ENCODE assay signal across 8 cellular contexts in genomic region chr3:57596495-57597239, GRCh38. TPM values are rescaled to one million over a fixed set of nuclear protein-coding genes. Genes with fewer than 3 reads are reported as not detected.
A peak's percentile ranks its signal among the peaks of the same experiment; 100 is the strongest.
DNase-seq lines count a peak whose midpoint lies in the region; ATAC-seq and TF ChIP-seq lines count a peak whose summit lies in the region.

No MANE protein-coding gene starts in this region.

- peak overlapping the region; percentile 90 for H3K9ac ChIP-seq in fibroblast of lung (ENCODE audit: insufficient read depth, low read length)

- H3K9me3 Mint-ChIP-seq in naive thymus-derived CD4-positive, alpha-beta T cell, result peaks cover 0 to 4% (median 0%) of the 10 kb centered on the region in 11 donors
- no peaks in the 10 kb centered on the region for H3K9me3 Mint-ChIP-seq in stimulated activated effector memory CD8-positive, alpha-beta T cell treated with anti-CD3 and anti-CD28 coated beads, Interleukin-12 subunit alpha, Interleukin-12 subunit beta, amount 100 ng/mL, for 72 hours

- peak overlapping the region; percentile 17 for H3K4me2 ChIP-seq in fibroblast of lung (ENCODE audit: extremely low read depth, insufficient read depth, low read length)

- peaks cover 0 to 10% (median 4%) of the 10 kb centered on the region in 5 donors for H3K36me3 Mint-ChIP-seq in naive thymus-derived CD4-positive, alpha-beta T cell
- H3K36me3 Mint-ChIP-seq in stimulated activated effector memory CD8-positive, alpha-beta T cell treated with anti-CD3 and anti-CD28 coated beads, Interleukin-12 subunit alpha, Interleukin-12 subunit beta, amount 100 ng/mL, for 72 hours, result peaks cover 69% of the 10 kb centered on the region

- ATAC-seq in HG02938 (IDR thresholded peaks at IDR 0.05; ENCODE audit: unreplicated experiment) (peak; percentile 11), HG03108 (IDR thresholded peaks at IDR 0.05; ENCODE audit: unreplicated experiment) (no peak)
- no peak for ATAC-seq in naive thymus-derived CD4-positive, alpha-beta T cell
- peak; percentile 5 for ATAC-seq in stimulated activated effector memory CD8-positive, alpha-beta T cell treated with anti-CD3 and anti-CD28 coated beads, Interleukin-12 subunit alpha, Interleukin-12 subunit beta, amount 100 ng/mL, for 72 hours

- CTCF ChIA-PET in naive thymus-derived CD4-positive, alpha-beta T cell (lab: Charles Lee), result interaction anchor here (0.7 to 1.4 kb wide), 7 partner anchors 10 to 229 kb away, joined by 3 to 5 read pairs (median 4); partner anchors contain the start of gene SLMAP

- no peaks in the 10 kb centered on the region for H3K27me3 Mint-ChIP-seq in naive thymus-derived CD4-positive, alpha-beta T cell

- no peak overlapping the region for H2AFZ ChIP-seq in fibroblast of lung (ENCODE audit: low read length)

- H3K4me3 Mint-ChIP-seq in naive thymus-derived CD4-positive, alpha-beta T cell, result peak overlapping the region; percentile 91 to 99 (median 98)
- peak overlapping the region; percentile 96 for H3K4me3 Mint-ChIP-seq in stimulated activated effector memory CD8-positive, alpha-beta T cell treated with anti-CD3 and anti-CD28 coated beads, Interleukin-12 subunit alpha, Interleukin-12 subunit beta, amount 100 ng/mL, for 72 hours

- DNase-seq in OCI-M1 (lab: John Stamatoyannopoulos, UW) (peak; percentile 81), fibroblast of lung (ENCODE audit: low read depth in 2 of 2) (peak; percentile 86 to 94)
- peak; percentile 33 to 49 for DNase-seq in activated T-helper 1 cell treated with anti-CD3 and anti-CD28 coated beads, Interleukin-2, amount 50 U/mL, for 16 hours (ENCODE audit: low read depth in 1 of 2, low spot score in 1 of 2)
- peak; percentile 23 to 71 (median 38) for DNase-seq in naive thymus-derived CD4-positive, alpha-beta T cell
- peak; percentile 29 to 77 for DNase-seq in stimulated activated effector memory CD8-positive, alpha-beta T cell treated with anti-CD3 and anti-CD28 coated beads, Interleukin-12 subunit alpha, Interleukin-12 subunit beta, amount 100 ng/mL, for 72 hours (ENCODE audit: low spot score in 2 of 2)

- POLR2A ChIA-PET in naive thymus-derived CD4-positive, alpha-beta T cell (lab: Charles Lee), result interaction anchor here (1.0 to 4.4 kb wide), 19 partner anchors 10 to 1037 kb away, joined by 3 to 88 read pairs (median 4); partner anchors contain the start of genes DENND6A, PDE12 and SLMAP

- H3K4me1 ChIP-seq in fibroblast of lung (ENCODE audit: control insufficient read depth, extremely low read depth, insufficient read depth, low read length), result peaks cover 7% of the 10 kb centered on the region
- H3K4me1 ChIP-seq in naive thymus-derived CD4-positive, alpha-beta T cell (ENCODE audit: control insufficient read depth in 2 of 2, insufficient read depth in 2 of 2, low read length in 2 of 2), result peaks cover 29 to 30% of the 10 kb centered on the region in 2 donors

- no peaks in the 10 kb centered on the region for H3K9me3 ChIP-seq in fibroblast of lung (ENCODE audit: control insufficient read depth, insufficient read depth, low read depth, low read length)
- H3K9me3 ChIP-seq in naive thymus-derived CD4-positive, alpha-beta T cell (ENCODE audit: control insufficient read depth in 2 of 3, low read length in 3 of 3), result no peaks in the 10 kb centered on the region

- TF ChIP-seq CTCF in fibroblast of lung (conservative IDR thresholded peaks at IDR 0.05 in 1 of 2, IDR thresholded peaks at IDR 0.05 in 1 of 2; ENCODE audit: low read depth in 1 of 2, low read length in 2 of 2), result no peak

- peaks cover 25% of the 10 kb centered on the region for H4K20me1 ChIP-seq in fibroblast of lung (ENCODE audit: control insufficient read depth, extremely low read depth, insufficient read depth, low read length)

- peak overlapping the region; percentile 97 for H3K27ac ChIP-seq in fibroblast of lung (ENCODE audit: insufficient read depth, low read length)
- peak overlapping the region; percentile 94 for H3K27ac ChIP-seq in naive thymus-derived CD4-positive, alpha-beta T cell (ENCODE audit: low read depth, low read length)

- H3K36me3 ChIP-seq in fibroblast of lung (ENCODE audit: control insufficient read depth, insufficient read depth, low read length), result peaks cover 1% of the 10 kb centered on the region
- peaks cover 0 to 5% (median 0%) of the 10 kb centered on the region in 3 experiments for H3K36me3 ChIP-seq in naive thymus-derived CD4-positive, alpha-beta T cell (ENCODE audit: control insufficient read depth in 2 of 3, insufficient read depth in 3 of 3, low read length in 3 of 3)

- intact Hi-C loops in naive thymus-derived CD4-positive, alpha-beta T cell (cut with micrococcal nuclease), result loop anchor here (1.0 to 5.0 kb wide), 15 partner anchors 14 to 1039 kb away; partner anchors contain the start of genes PDE12 (in 2 of the 2), SLMAP (in 2 of the 2), APPL1 (in 1 of the 2) and ARHGEF3 (in 1 of the 2)

- H3K27ac Mint-ChIP-seq in naive thymus-derived CD4-positive, alpha-beta T cell, result peak overlapping the region; percentile 95 to 100 (median 99)
- H3K27ac Mint-ChIP-seq in stimulated activated effector memory CD8-positive, alpha-beta T cell treated with anti-CD3 and anti-CD28 coated beads, Interleukin-12 subunit alpha, Interleukin-12 subunit beta, amount 100 ng/mL, for 72 hours, result peak overlapping the region; percentile 94

- peaks cover 58% of the 10 kb centered on the region for H3K79me2 ChIP-seq in fibroblast of lung (ENCODE audit: control insufficient read depth, insufficient read depth, low read length)

- peak overlapping the region; percentile 91 for H3K4me3 ChIP-seq in GM08714 (ENCODE audit: low read length)
- peak overlapping the region; percentile 60 to 98 (median 86) for H3K4me3 ChIP-seq in fibroblast of lung (replicated peaks in 1 of 4; ENCODE audit: control extremely low read depth in 1 of 4, insufficient read depth in 1 of 4, low read depth in 3 of 4, low read length in 4 of 4)
- peak overlapping the region; percentile 86 for H3K4me3 ChIP-seq in naive thymus-derived CD4-positive, alpha-beta T cell (ENCODE audit: low read length)

- H3K4me1 Mint-ChIP-seq in naive thymus-derived CD4-positive, alpha-beta T cell, result peaks cover 28 to 65% (median 51%) of the 10 kb centered on the region in 7 donors
- H3K4me1 Mint-ChIP-seq in stimulated activated effector memory CD8-positive, alpha-beta T cell treated with anti-CD3 and anti-CD28 coated beads, Interleukin-12 subunit alpha, Interleukin-12 subunit beta, amount 100 ng/mL, for 72 hours, result peaks cover 48% of the 10 kb centered on the region

- no peaks in the 10 kb centered on the region for H3K27me3 ChIP-seq in fibroblast of lung (ENCODE audit: control insufficient read depth, insufficient read depth, low read length)
- H3K27me3 ChIP-seq in naive thymus-derived CD4-positive, alpha-beta T cell (ENCODE audit: control insufficient read depth in 2 of 2, insufficient read depth in 2 of 2, low read length in 2 of 2), result no peaks in the 10 kb centered on the region

RNA-seq across cellular contexts. Expression of gene ARF4, which starts 0.5 kb away (rescaled TPM):
- 121 and 173 TPM in 2 replicates for total RNA-seq in fibroblast of lung
- 544 and 761 TPM in 2 replicates for polyA plus RNA-seq in fibroblast of lung
- 361 and 444 TPM in 2 replicates for polyA plus RNA-seq in fibroblast of lung (2012)
- 664 and 790 TPM in 2 replicates for polyA minus RNA-seq in fibroblast of lung (ENCODE audit: low replicate concordance)
- total RNA-seq in naive thymus-derived CD4-positive, alpha-beta T cell, result 10 to 100 TPM; 50.9 to 85.5 (median 57.5) TPM
- polyA plus RNA-seq in naive thymus-derived CD4-positive, alpha-beta T cell, result 100 to 1,000 TPM; 128 to 130 TPM

RNA-seq across cellular contexts. Expression of gene PDE12, which starts 40.6 kb away (rescaled TPM):
- 9.0 and 11.1 TPM in 2 replicates for total RNA-seq in fibroblast of lung
- polyA plus RNA-seq in fibroblast of lung, result 11.2 and 15.3 TPM in 2 replicates
- polyA plus RNA-seq in fibroblast of lung (2012), result 10.1 and 13.5 TPM in 2 replicates
- polyA minus RNA-seq in fibroblast of lung (ENCODE audit: low replicate concordance), result 42.6 and 74.2 TPM in 2 replicates
- 10 to 100 TPM; 24.0 to 35.5 (median 27.8) TPM for total RNA-seq in naive thymus-derived CD4-positive, alpha-beta T cell
- 10 to 100 TPM; 15.1 to 24.5 TPM for polyA plus RNA-seq in naive thymus-derived CD4-positive, alpha-beta T cell

RNA-seq across cellular contexts. Expression of gene DNAH12, which starts 52.5 kb away (rescaled TPM):
- total RNA-seq in fibroblast of lung, result under 0.01 and 0.17 TPM in 2 replicates
- 0.06 and 0.12 TPM in 2 replicates for polyA plus RNA-seq in fibroblast of lung
- not detected in 2 replicates for polyA plus RNA-seq in fibroblast of lung (2012)
- not detected in 2 replicates for polyA minus RNA-seq in fibroblast of lung (ENCODE audit: low replicate concordance)
- under 1 TPM; 0.05 to 0.51 (median 0.19) TPM for total RNA-seq in naive thymus-derived CD4-positive, alpha-beta T cell
- polyA plus RNA-seq in naive thymus-derived CD4-positive, alpha-beta T cell, result not detected

Comparison
In these comparisons a context has a peak if more than half of its experiments do, and no peak if none do; other contexts are left out.
1. ATAC-seq: peak in HG02938 (single experiment) and stimulated activated effector memory CD8-positive, alpha-beta T cell treated with anti-CD3 and anti-CD28 coated beads, Interleukin-12 subunit alpha, Interleukin-12 subunit beta, amount 100 ng/mL, for 72 hours (single experiment); none in naive thymus-derived CD4-positive, alpha-beta T cell (single experiment) and HG03108 (single experiment).
2. DNase-seq: peak in every context shown above with its lines; median percentile 90 in fibroblast of lung; 81 in OCI-M1; 53 in stimulated activated effector memory CD8-positive, alpha-beta T cell treated with anti-CD3 and anti-CD28 coated beads, Interleukin-12 subunit alpha, Interleukin-12 subunit beta, amount 100 ng/mL, for 72 hours; 41 in activated T-helper 1 cell treated with anti-CD3 and anti-CD28 coated beads, Interleukin-2, amount 50 U/mL, for 16 hours; 38 in naive thymus-derived CD4-positive, alpha-beta T cell.
3. Peak in every context shown above with its lines, with median percentiles within 50 percentile points of each other: H3K4me3 ChIP-seq.